In the genomic region with DNA sequence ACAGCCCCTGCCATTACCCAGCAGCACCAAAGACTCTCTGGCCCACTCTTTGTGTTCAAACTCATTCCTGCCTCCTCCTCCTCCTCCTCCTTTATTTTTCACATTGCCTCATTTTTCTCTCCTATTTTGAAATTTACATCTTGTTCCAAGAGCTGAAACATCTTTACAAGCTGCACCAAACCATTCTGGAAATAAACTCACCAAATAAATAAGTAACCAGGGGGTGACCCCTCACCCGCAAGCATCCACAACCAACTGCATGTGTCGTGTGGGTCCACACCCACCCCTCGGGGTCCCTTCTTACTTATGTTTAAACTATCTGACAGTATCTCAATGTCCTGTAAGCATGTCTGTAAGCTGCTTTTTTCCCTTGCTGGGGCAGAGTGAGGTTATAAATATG, we compare ENCODE assay signal across 15 cellular contexts. TPM values are rescaled to one million over a fixed set of nuclear protein-coding genes. Genes with fewer than 3 reads are reported as not detected.
DNase-seq lines count a peak whose midpoint lies in the region; ATAC-seq and TF ChIP-seq lines count a peak whose summit lies in the region.
"Had no signal": no experiment of that assay in that cellular context is flagged by ENCODE, and none has a peak within 500 bp of the region (broad histone marks: within the 10 kb centered on the region; RNA-seq: fewer than 3 reads in every experiment).

No MANE protein-coding gene starts in this region.

- no peak overlapping the region for H3K27ac Mint-ChIP-seq in endothelial cell (ENCODE audit: unreplicated experiment)
- H3K27ac Mint-ChIP-seq: CD8-positive, alpha-beta memory T cell had no signal

- no peaks in the 10 kb centered on the region for H4K20me1 ChIP-seq in neural cell (ENCODE audit: insufficient read depth)

- peaks cover 9% of the 10 kb centered on the region for H3K27me3 Mint-ChIP-seq in endothelial cell (ENCODE audit: unreplicated experiment)

- TF ChIP-seq CTCF in endothelial cell (IDR thresholded peaks at IDR 0.05; ENCODE audit: unreplicated experiment) (no peak), neural cell (IDR thresholded peaks at IDR 0.05; ENCODE audit: poor library complexity, severe bottlenecking) (no peak)

- H3K4me3 Mint-ChIP-seq in endothelial cell (ENCODE audit: unreplicated experiment): peak overlapping the region; percentile 12

- H3K27ac ChIP-seq in angular gyrus (ENCODE audit: low read depth, low read length) (peak overlapping the region; percentile 77), neural cell (ENCODE audit: low read length) (no peak overlapping the region), subcutaneous abdominal adipose tissue (ENCODE audit: low read depth, low read length) (peak overlapping the region; percentile 60)
- no peak overlapping the region for H3K27ac ChIP-seq in effector memory CD4-positive, alpha-beta T cell (ENCODE audit: insufficient read depth, low read length, poor library complexity, severe bottlenecking)
- H3K27ac ChIP-seq: A549 had no signal

- no peak for TF ChIP-seq EP300 in neural cell (conservative IDR thresholded peaks at IDR 0.05; ENCODE audit: poor library complexity, severe bottlenecking)

- H3K9ac ChIP-seq in neural cell (ENCODE audit: low read length): no peak overlapping the region
- no peak overlapping the region for H3K9ac ChIP-seq in subcutaneous abdominal adipose tissue (ENCODE audit: low read length in 5 of 5)

- H3K4me1 Mint-ChIP-seq in endothelial cell (ENCODE audit: unreplicated experiment): peaks cover 7% of the 10 kb centered on the region

- no peak overlapping the region for H2AFZ ChIP-seq in neural cell (ENCODE audit: low read depth, low read length)

- no peak for DNase-seq in endothelial cell (ENCODE audit: low spot score)
- DNase-seq in effector memory CD4-positive, alpha-beta T cell: no peak
- DNase-seq in NCI-H2081 treated with DMSO at 0.1 percent for 48 hours (lab: John Stamatoyannopoulos, UW): no peak
- DNase-seq in NCI-H1105 treated with DMSO at 0.1 percent for 48 hours (lab: John Stamatoyannopoulos, UW): no peak
- DNase-seq: Caco-2; CD8-positive, alpha-beta memory T cell; DND-41; GDM1 had no signal

- H3K79me2 ChIP-seq in neural cell (replicated peaks; ENCODE audit: insufficient read depth, low read length): no peaks in the 10 kb centered on the region

- TF ChIP-seq RAD21 in neural cell (conservative IDR thresholded peaks at IDR 0.05): no peak

- H3K4me1 ChIP-seq in subcutaneous abdominal adipose tissue (ENCODE audit: control insufficient read depth in 5 of 5, insufficient read depth in 5 of 5, low read length in 5 of 5): peaks cover 5 to 57% (median 49%) of the 10 kb centered on the region in 5 donors
- H3K4me1 ChIP-seq in effector memory CD4-positive, alpha-beta T cell (ENCODE audit: control insufficient read depth, insufficient read depth, low read length, poor library complexity, severe bottlenecking): peaks cover 10% of the 10 kb centered on the region

- H3K36me3 ChIP-seq in neural cell (ENCODE audit: insufficient read depth, low read length) (peaks cover 4% of the 10 kb centered on the region), subcutaneous abdominal adipose tissue (ENCODE audit: control insufficient read depth in 5 of 5, insufficient read depth in 5 of 5, low read length in 5 of 5) (peaks cover 0 to 7% (median 0%) of the 10 kb centered on the region in 5 donors)
- H3K36me3 ChIP-seq in effector memory CD4-positive, alpha-beta T cell (ENCODE audit: control insufficient read depth, insufficient read depth, low read length): no peaks in the 10 kb centered on the region

- H3K9me3 Mint-ChIP-seq in endothelial cell (ENCODE audit: unreplicated experiment): no peaks in the 10 kb centered on the region

- H3F3A ChIP-seq in neural cell (ENCODE audit: insufficient read depth, low read length, poor library complexity, severe bottlenecking): no peaks in the 10 kb centered on the region

- H3K36me3 Mint-ChIP-seq in endothelial cell (ENCODE audit: low read depth, unreplicated experiment): no peaks in the 10 kb centered on the region

- no peaks in the 10 kb centered on the region for H3K9me3 ChIP-seq in neural cell (ENCODE audit: low read length)
- no peaks in the 10 kb centered on the region for H3K9me3 ChIP-seq in subcutaneous abdominal adipose tissue (ENCODE audit: control insufficient read depth in 5 of 5, low read length in 5 of 5)
- H3K9me3 ChIP-seq in effector memory CD4-positive, alpha-beta T cell (ENCODE audit: control insufficient read depth, low read length): no peaks in the 10 kb centered on the region
- H3K9me3 ChIP-seq: A549, Caco-2 had no signal

- no peak overlapping the region for H3K4me2 ChIP-seq in neural cell (ENCODE audit: low read length)
- H3K4me2 ChIP-seq: A549 had no signal

- no peak for ATAC-seq in HG02970 (IDR thresholded peaks at IDR 0.05; ENCODE audit: low FRiP score, unreplicated experiment)
- ATAC-seq: A549, HCT116 had no signal

- no peaks in the 10 kb centered on the region for H3K9me2 ChIP-seq in neural cell (ENCODE audit: insufficient read depth, low read length)

- peak overlapping the region; percentile 86 for H3K4me3 ChIP-seq in neural cell (ENCODE audit: low read length)
- no peak overlapping the region for H3K4me3 ChIP-seq in subcutaneous abdominal adipose tissue (ENCODE audit: low read depth in 1 of 5, low read length in 5 of 5)
- H3K4me3 ChIP-seq in effector memory CD4-positive, alpha-beta T cell (ENCODE audit: insufficient read depth, low read depth, low read length, poor library complexity, severe bottlenecking): no peak overlapping the region
- H3K4me3 ChIP-seq: A549 had no signal

- H3K27me3 ChIP-seq in neural cell (ENCODE audit: insufficient read depth, low read depth, low read length) (no peaks in the 10 kb centered on the region), subcutaneous abdominal adipose tissue (ENCODE audit: control insufficient read depth in 5 of 5, insufficient read depth in 4 of 5, low read length in 5 of 5) (peaks cover 0 to 3% (median 0%) of the 10 kb centered on the region in 5 donors)
- peaks cover 29% of the 10 kb centered on the region for H3K27me3 ChIP-seq in effector memory CD4-positive, alpha-beta T cell (replicated peaks; ENCODE audit: control insufficient read depth, insufficient read depth, low read length, poor library complexity, severe bottlenecking)

TF ChIP-seq in neural cell, 6 proteins besides CTCF, POLR2A, EP300 and RAD21:
- no peak for TF ChIP-seq EZH2 (IDR thresholded peaks at IDR 0.05; ENCODE audit: borderline replicate concordance, insufficient read depth, low read length, poor library complexity, severe bottlenecking)
- TF ChIP-seq, protein P1, sequence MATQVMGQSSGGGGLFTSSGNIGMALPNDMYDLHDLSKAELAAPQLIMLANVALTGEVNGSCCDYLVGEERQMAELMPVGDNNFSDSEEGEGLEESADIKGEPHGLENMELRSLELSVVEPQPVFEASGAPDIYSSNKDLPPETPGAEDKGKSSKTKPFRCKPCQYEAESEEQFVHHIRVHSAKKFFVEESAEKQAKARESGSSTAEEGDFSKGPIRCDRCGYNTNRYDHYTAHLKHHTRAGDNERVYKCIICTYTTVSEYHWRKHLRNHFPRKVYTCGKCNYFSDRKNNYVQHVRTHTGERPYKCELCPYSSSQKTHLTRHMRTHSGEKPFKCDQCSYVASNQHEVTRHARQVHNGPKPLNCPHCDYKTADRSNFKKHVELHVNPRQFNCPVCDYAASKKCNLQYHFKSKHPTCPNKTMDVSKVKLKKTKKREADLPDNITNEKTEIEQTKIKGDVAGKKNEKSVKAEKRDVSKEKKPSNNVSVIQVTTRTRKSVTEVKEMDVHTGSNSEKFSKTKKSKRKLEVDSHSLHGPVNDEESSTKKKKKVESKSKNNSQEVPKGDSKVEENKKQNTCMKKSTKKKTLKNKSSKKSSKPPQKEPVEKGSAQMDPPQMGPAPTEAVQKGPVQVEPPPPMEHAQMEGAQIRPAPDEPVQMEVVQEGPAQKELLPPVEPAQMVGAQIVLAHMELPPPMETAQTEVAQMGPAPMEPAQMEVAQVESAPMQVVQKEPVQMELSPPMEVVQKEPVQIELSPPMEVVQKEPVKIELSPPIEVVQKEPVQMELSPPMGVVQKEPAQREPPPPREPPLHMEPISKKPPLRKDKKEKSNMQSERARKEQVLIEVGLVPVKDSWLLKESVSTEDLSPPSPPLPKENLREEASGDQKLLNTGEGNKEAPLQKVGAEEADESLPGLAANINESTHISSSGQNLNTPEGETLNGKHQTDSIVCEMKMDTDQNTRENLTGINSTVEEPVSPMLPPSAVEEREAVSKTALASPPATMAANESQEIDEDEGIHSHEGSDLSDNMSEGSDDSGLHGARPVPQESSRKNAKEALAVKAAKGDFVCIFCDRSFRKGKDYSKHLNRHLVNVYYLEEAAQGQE (IDR thresholded peaks at IDR 0.05; ENCODE audit: borderline replicate concordance): no peak
- TF ChIP-seq TAF1 (IDR thresholded peaks at IDR 0.05; ENCODE audit: low read depth): no peak
- TF ChIP-seq POLR2AphosphoS5 (IDR thresholded peaks at IDR 0.05): no peak
- no peak for TF ChIP-seq SMC3 (conservative IDR thresholded peaks at IDR 0.05; ENCODE audit: poor library complexity)
- no peak for TF ChIP-seq MXI1 (conservative IDR thresholded peaks at IDR 0.05; ENCODE audit: poor library complexity, severe bottlenecking)

RNA-seq across cellular contexts. Expression of a gene that starts 1.4 kb away (rescaled TPM):
- 0.36 TPM for total RNA-seq in endothelial cell (ENCODE audit: unreplicated experiment)
- 3.6 and 4.4 TPM in 2 replicates for polyA plus RNA-seq in neural cell
- polyA minus RNA-seq in neural cell: 14.6 and 19.7 TPM in 2 replicates
- polyA plus RNA-seq: CD14-positive monocyte; CD8-positive, alpha-beta memory T cell had no signal

Comparison
In these comparisons a context has a peak if more than half of its experiments do, and no peak if none do; other contexts are left out.
1. H3K27ac ChIP-seq: peak in angular gyrus (single experiment) and subcutaneous abdominal adipose tissue (single experiment); none in neural cell (single experiment) and effector memory CD4-positive, alpha-beta T cell (single experiment).